In genomic region chr4:120158860-120159259, GRCh38 we compare ENCODE assay signal across 24 cellular contexts.
"Had no signal": no experiment of that assay in that cellular context is flagged by ENCODE, and none has a peak within 500 bp of the region (broad histone marks: within the 10 kb centered on the region; RNA-seq: fewer than 3 reads in every experiment).

No MANE protein-coding gene starts in this region.

- H3K36me3 Mint-ChIP-seq: memory B cell; natural killer cell; stimulated activated effector memory CD8-positive, alpha-beta T cell treated with anti-CD3 and anti-CD28 coated beads, Interleukin-12 subunit alpha, Interleukin-12 subunit beta, amount 100 ng/mL, for 72 hours had no signal

- H3K9me3 Mint-ChIP-seq: dendritic cell treated with granulocyte-macrophage colony-stimulating factor and Interleukin-4, amounts not matched to agents 40 ng/mL and 50 ng/mL, for 4 days; memory B cell; natural killer cell; stimulated activated effector memory CD8-positive, alpha-beta T cell treated with anti-CD3 and anti-CD28 coated beads, Interleukin-12 subunit alpha, Interleukin-12 subunit beta, amount 100 ng/mL, for 72 hours had no signal

- H3K4me1 Mint-ChIP-seq: memory B cell; natural killer cell; stimulated activated effector memory CD8-positive, alpha-beta T cell treated with anti-CD3 and anti-CD28 coated beads, Interleukin-12 subunit alpha, Interleukin-12 subunit beta, amount 100 ng/mL, for 72 hours had no signal

- H3K27me3 Mint-ChIP-seq: dendritic cell treated with granulocyte-macrophage colony-stimulating factor and Interleukin-4, amounts not matched to agents 40 ng/mL and 50 ng/mL, for 4 days; memory B cell had no signal

- H3K27ac ChIP-seq: esophagus squamous epithelium, heart right ventricle, prostate gland, sigmoid colon, stomach, thyroid gland had no signal

- H3K4me3 ChIP-seq: esophagus squamous epithelium, heart right ventricle, lung, prostate gland, sigmoid colon, stomach, thyroid gland had no signal

- H3K4me3 Mint-ChIP-seq: dendritic cell treated with granulocyte-macrophage colony-stimulating factor and Interleukin-4, amounts not matched to agents 40 ng/mL and 50 ng/mL, for 4 days; memory B cell; natural killer cell; stimulated activated effector memory CD8-positive, alpha-beta T cell treated with anti-CD3 and anti-CD28 coated beads, Interleukin-12 subunit alpha, Interleukin-12 subunit beta, amount 100 ng/mL, for 72 hours had no signal

- H3K27me3 ChIP-seq: esophagus squamous epithelium, heart right ventricle, sigmoid colon, stomach, thyroid gland had no signal

- H3K4me1 ChIP-seq: esophagus squamous epithelium, prostate gland, stomach, thyroid gland had no signal

- ATAC-seq: heart right ventricle; left lobe of liver; natural killer cell; right cardiac atrium; stimulated activated effector memory CD8-positive, alpha-beta T cell treated with anti-CD3 and anti-CD28 coated beads, Interleukin-12 subunit alpha, Interleukin-12 subunit beta, amount 100 ng/mL, for 72 hours had no signal

- DNase-seq: effector memory CD4-positive, alpha-beta T cell; erythroblast; esophagus squamous epithelium; foreskin melanocyte; glutamatergic neuron; heart right ventricle; hypothalamus; kidney; natural killer cell; nucleus accumbens; right cardiac atrium; sigmoid colon; stimulated activated CD4-positive, alpha-beta T cell treated with anti-CD3 and anti-CD28 coated beads, Interleukin-2, amount 100 ng/mL, for 24 hours; stimulated activated CD4-positive, alpha-beta T cell treated with anti-CD3 and anti-CD28 coated beads, Interleukin-4, amount 100 ng/mL, for 24 hours; stimulated activated naive CD4-positive, alpha-beta T cell treated with Interleukin-2 at 50 U/mL for 16 hours; stomach; thyroid gland; trophoblast cell had no signal

- H3K27ac Mint-ChIP-seq: dendritic cell treated with granulocyte-macrophage colony-stimulating factor and Interleukin-4, amounts not matched to agents 40 ng/mL and 50 ng/mL, for 4 days; memory B cell; natural killer cell; stimulated activated effector memory CD8-positive, alpha-beta T cell treated with anti-CD3 and anti-CD28 coated beads, Interleukin-12 subunit alpha, Interleukin-12 subunit beta, amount 100 ng/mL, for 72 hours had no signal

- H3K9me3 ChIP-seq: esophagus squamous epithelium, heart right ventricle, prostate gland, sigmoid colon, stomach, thyroid gland had no signal

- H3K36me3 ChIP-seq: esophagus squamous epithelium, heart right ventricle, prostate gland, sigmoid colon, stomach, thyroid gland had no signal
